ENCODE assay signal across 8 cellular contexts in the genomic region with DNA sequence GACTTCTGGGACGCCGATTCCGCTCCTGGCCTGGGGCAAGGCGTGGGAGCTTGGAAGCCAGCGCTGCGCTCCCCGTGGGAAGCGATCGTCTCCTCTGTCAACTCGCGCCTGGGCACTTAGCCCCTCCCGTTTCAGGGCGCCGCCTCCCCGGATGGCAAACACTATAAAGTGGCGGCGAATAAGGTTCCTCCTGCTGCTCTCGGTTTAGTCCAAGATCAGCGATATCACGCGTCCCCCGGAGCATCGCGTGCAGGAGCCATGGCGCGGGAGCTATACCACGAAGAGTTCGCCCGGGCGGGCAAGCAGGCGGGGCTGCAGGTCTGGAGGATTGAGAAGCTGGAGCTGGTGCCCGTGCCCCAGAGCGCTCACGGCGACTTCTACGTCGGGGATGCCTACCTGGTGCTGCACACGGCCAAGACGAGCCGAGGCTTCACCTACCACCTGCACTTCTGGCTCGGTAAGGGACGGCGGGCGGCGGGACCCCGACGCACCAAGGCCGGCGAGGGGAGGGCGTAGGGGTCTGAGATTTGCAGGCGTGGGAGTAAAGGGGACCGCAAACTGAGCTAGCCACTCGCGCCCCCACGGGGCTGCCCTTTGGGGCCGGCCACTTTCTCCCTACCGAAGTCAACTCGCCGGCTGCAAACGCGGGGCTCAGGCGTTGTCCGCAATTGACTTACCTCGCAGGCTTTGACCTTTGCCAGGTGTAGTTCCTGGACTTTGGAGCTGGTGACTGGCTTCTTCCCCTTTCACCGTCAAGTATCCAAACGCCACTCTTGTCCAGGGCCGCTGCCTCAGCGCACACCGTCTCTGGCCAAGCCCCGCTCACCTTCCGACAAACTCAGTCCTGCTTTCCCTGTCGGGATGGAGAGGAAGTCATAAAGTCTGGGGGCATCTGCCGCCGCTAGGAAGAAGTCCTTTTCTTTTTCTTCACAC. TPM values are rescaled to one million over a fixed set of nuclear protein-coding genes. Genes with fewer than 3 reads are reported as not detected.
DNase-seq lines count a peak whose midpoint lies in the region; ATAC-seq and TF ChIP-seq lines count a peak whose summit lies in the region.

A gene (plus strand): TSS at position 192 of the 933 bp plus-strand sequence. CDS start 67 bp downstream, at position 259.

- DNase-seq in AG04450 (ENCODE audit: low read depth, low spot score) (no peak), NCI-H187 treated with DMSO at 0.1 percent for 48 hours (lab: John Stamatoyannopoulos, UW) (peak; percentile 48), neuronal stem cell (ENCODE audit: low spot score) (no peak)
- DNase-seq in activated T-helper 1 cell treated with anti-CD3 and anti-CD28 coated beads, Interleukin-12 subunit alpha, Interleukin-12 subunit beta, Interleukin-2, Interleukin-4 antibody, amounts not matched to agents 30 ng/mL and 10 ng/mL and 1 ng/mL, durations not matched to agents 14 hours and 24 hours and 36 hours (ENCODE audit: low spot score), result peak; percentile 6

- H2BK12ac ChIP-seq in neuronal stem cell (ENCODE audit: low read length), result no peak within 1 kb of the TSS

- no peak within 1 kb of the TSS for H3K27ac Mint-ChIP-seq in activated T-helper 1 cell treated with anti-CD3 and anti-CD28 coated beads, Interleukin-12 subunit alpha, Interleukin-12 subunit beta, Interleukin-2, Interleukin-4 antibody, amounts not matched to agents 30 ng/mL and 10 ng/mL and 1 ng/mL, durations not matched to agents 14 hours and 24 hours and 36 hours

- H3K9me3 ChIP-seq in AG04450 (ENCODE audit: control insufficient read depth, insufficient read depth, low read length) (no peaks in the 10 kb centered on the region; the same call in 1 of the 2 replicates), gastroesophageal sphincter (no peaks in the 10 kb centered on the region), neuronal stem cell (replicated peaks in 1 of 2; ENCODE audit: control insufficient read depth in 2 of 2, insufficient read depth in 1 of 2, low read depth in 1 of 2, low read length in 2 of 2) (no peaks in the 10 kb centered on the region)

- H3K36me3 Mint-ChIP-seq in activated T-helper 1 cell treated with anti-CD3 and anti-CD28 coated beads, Interleukin-12 subunit alpha, Interleukin-12 subunit beta, Interleukin-2, Interleukin-4 antibody, amounts not matched to agents 30 ng/mL and 10 ng/mL and 1 ng/mL, durations not matched to agents 14 hours and 24 hours and 36 hours (ENCODE audit: low read depth), result no peaks in the 10 kb centered on the region

- no peaks in the 10 kb centered on the region for H3K79me1 ChIP-seq in neuronal stem cell (ENCODE audit: low read depth, low read length)

- TF ChIP-seq EP300 in gastroesophageal sphincter (IDR thresholded peaks at IDR 0.05), result no peak

- no peak within 1 kb of the TSS for H2BK5ac ChIP-seq in neuronal stem cell (ENCODE audit: low read length)

- H3K9me3 Mint-ChIP-seq in activated T-helper 1 cell treated with anti-CD3 and anti-CD28 coated beads, Interleukin-12 subunit alpha, Interleukin-12 subunit beta, Interleukin-2, Interleukin-4 antibody, amounts not matched to agents 30 ng/mL and 10 ng/mL and 1 ng/mL, durations not matched to agents 14 hours and 24 hours and 36 hours, result no peaks in the 10 kb centered on the region

- 13% methylated on average over 27 of the region's 74 CpGs; no CpG with 5 or more reads in 1 of the 2 donors for WGBS in gastroesophageal sphincter (ENCODE audit: low coverage in 1 of 2), 2 donors
- WGBS in neuronal stem cell (ENCODE audit: extremely low coverage in 2 of 2, insufficient read length in 2 of 2, insufficient replicate concordance in 1 of 2), 2 donors, result no CpG with 5 or more reads among the region's 74 CpGs

- H3K36me3 ChIP-seq in gastroesophageal sphincter (no peaks in the 10 kb centered on the region), neuronal stem cell (replicated peaks in 1 of 2; ENCODE audit: control insufficient read depth in 2 of 2, insufficient read depth in 2 of 2, low read length in 2 of 2) (no peaks in the 10 kb centered on the region)

- H3K27me3 ChIP-seq in AG04450 (ENCODE audit: control insufficient read depth, insufficient read depth, low read length), result peaks cover 19% of the 10 kb centered on the region
- peaks cover 29% of the 10 kb centered on the region for H3K27me3 ChIP-seq in gastroesophageal sphincter
- H3K27me3 ChIP-seq in neuronal stem cell (ENCODE audit: control insufficient read depth in 3 of 3, insufficient read depth in 3 of 3, low read depth in 1 of 3, low read length in 3 of 3), result peaks cover 5 to 77% (median 26%) of the 10 kb centered on the region in 3 experiments

- TF ChIP-seq CTCF in AG04450 (IDR thresholded peaks at IDR 0.05; ENCODE audit: low read depth, low read length) (no peak), gastroesophageal sphincter (IDR thresholded peaks at IDR 0.05) (no peak)

- intact Hi-C loops in activated T-helper 1 cell treated with anti-CD3 and anti-CD28 coated beads, Interleukin-12 subunit alpha, Interleukin-12 subunit beta, Interleukin-2, Interleukin-4 antibody, amounts not matched to agents 30 ng/mL and 10 ng/mL and 1 ng/mL, durations not matched to agents 14 hours and 24 hours and 36 hours (cut with micrococcal nuclease), result no loop called here

- peak within 1 kb of the TSS; percentile 88 for H2AFZ ChIP-seq in neuronal stem cell (ENCODE audit: low read length)

- peak within 1 kb of the TSS; percentile 26 for H2BK120ac ChIP-seq in neuronal stem cell (ENCODE audit: low read depth, low read length)

- no peak within 1 kb of the TSS for H2BK15ac ChIP-seq in neuronal stem cell (ENCODE audit: low read length)

- H3K14ac ChIP-seq in neuronal stem cell (ENCODE audit: low read length), result peak within 1 kb of the TSS; percentile 39

- H3K4me2 ChIP-seq in neuronal stem cell (ENCODE audit: insufficient read depth, low read length, poor library complexity, severe bottlenecking), result peak within 1 kb of the TSS; percentile 95

- no peak within 1 kb of the TSS for H2AK5ac ChIP-seq in neuronal stem cell (ENCODE audit: low read depth, low read length)

- peaks cover 23% of the 10 kb centered on the region for H3K4me1 Mint-ChIP-seq in activated T-helper 1 cell treated with anti-CD3 and anti-CD28 coated beads, Interleukin-12 subunit alpha, Interleukin-12 subunit beta, Interleukin-2, Interleukin-4 antibody, amounts not matched to agents 30 ng/mL and 10 ng/mL and 1 ng/mL, durations not matched to agents 14 hours and 24 hours and 36 hours (ENCODE audit: low read depth)

- H4K8ac ChIP-seq in neuronal stem cell (ENCODE audit: low read depth, low read length), result no peak within 1 kb of the TSS

- peak within 1 kb of the TSS; percentile 65 for H3K4me3 Mint-ChIP-seq in activated T-helper 1 cell treated with anti-CD3 and anti-CD28 coated beads, Interleukin-12 subunit alpha, Interleukin-12 subunit beta, Interleukin-2, Interleukin-4 antibody, amounts not matched to agents 30 ng/mL and 10 ng/mL and 1 ng/mL, durations not matched to agents 14 hours and 24 hours and 36 hours

- POLR2A ChIA-PET in AG04450 (lab: Yijun Ruan, JAX), result no interaction called here

- peak within 1 kb of the TSS; percentile 88 for H3K18ac ChIP-seq in neuronal stem cell (ENCODE audit: low read length)

- ATAC-seq in GM18511 (IDR thresholded peaks at IDR 0.05; ENCODE audit: unreplicated experiment) (peak; percentile 40), gastroesophageal sphincter (peak; percentile 56), HG02970 (IDR thresholded peaks at IDR 0.05; ENCODE audit: low FRiP score, unreplicated experiment) (no peak), HG03095 (IDR thresholded peaks at IDR 0.05; ENCODE audit: unreplicated experiment) (no peak)

- peaks cover 0 to 18% (median 4%) of the 10 kb centered on the region in 3 donors for H3K4me1 ChIP-seq in gastroesophageal sphincter
- H3K4me1 ChIP-seq in neuronal stem cell (ENCODE audit: control insufficient read depth in 2 of 2, insufficient read depth in 1 of 2, low read depth in 1 of 2, low read length in 2 of 2), result no peaks in the 10 kb centered on the region

- peaks cover 64% of the 10 kb centered on the region for H3K27me3 Mint-ChIP-seq in activated T-helper 1 cell treated with anti-CD3 and anti-CD28 coated beads, Interleukin-12 subunit alpha, Interleukin-12 subunit beta, Interleukin-2, Interleukin-4 antibody, amounts not matched to agents 30 ng/mL and 10 ng/mL and 1 ng/mL, durations not matched to agents 14 hours and 24 hours and 36 hours (ENCODE audit: insufficient read depth)

- no peak within 1 kb of the TSS for H4K91ac ChIP-seq in neuronal stem cell (ENCODE audit: low read depth, low read length, poor library complexity)

- no peak for TF ChIP-seq POLR2A in gastroesophageal sphincter (IDR thresholded peaks at IDR 0.05)

- H3K9ac ChIP-seq in neuronal stem cell (ENCODE audit: low read depth, low read length, poor library complexity), result peak within 1 kb of the TSS; percentile 37

- H3K27ac ChIP-seq in AG04450 (ENCODE audit: low read depth, low read length), result no peak within 1 kb of the TSS
- H3K27ac ChIP-seq in gastroesophageal sphincter, result no peak within 1 kb of the TSS
- H3K27ac ChIP-seq in neuronal stem cell (replicated peaks; ENCODE audit: low read length), result no peak within 1 kb of the TSS

- peak within 1 kb of the TSS; percentile 58 for H3K23ac ChIP-seq in neuronal stem cell (ENCODE audit: low read depth, low read length, poor library complexity)

- peak within 1 kb of the TSS; percentile 55 for H3K4me3 ChIP-seq in AG04450 (ENCODE audit: low read depth, low read length)
- H3K4me3 ChIP-seq in gastroesophageal sphincter, result peak within 1 kb of the TSS; percentile 16 to 49
- peak within 1 kb of the TSS; percentile 28 to 79 for H3K4me3 ChIP-seq in neuronal stem cell (ENCODE audit: low read length in 2 of 2)

- H3K4ac ChIP-seq in neuronal stem cell (ENCODE audit: low read length), result no peak within 1 kb of the TSS

- CTCF ChIA-PET in AG04450 (lab: Charles Lee), result interaction anchor here (2.1 to 2.4 kb wide), 2 partner anchors 46 to 52 kb away, joined by 7 to 9 read pairs; no protein-coding TSS in a partner anchor

RNA-seq across cellular contexts. Expression of the gene that starts here (rescaled TPM):
- not detected in 2 replicates for polyA plus RNA-seq in AG04450 (2011; rRNA removed)
- polyA minus RNA-seq in AG04450 (2011; rRNA and poly(A)+ RNA removed), result not detected in 2 replicates
- not detected in 2 replicates for total RNA-seq in activated T-helper 1 cell treated with anti-CD3 and anti-CD28 coated beads, Interleukin-12 subunit alpha, Interleukin-12 subunit beta, Interleukin-2, Interleukin-4 antibody, amounts not matched to agents 30 ng/mL and 10 ng/mL and 1 ng/mL, durations not matched to agents 14 hours and 24 hours and 36 hours
- 1 to 10 TPM in 3 of 4 donors, under 1 TPM in 1; 0.62 to 5.8 (median 2.3) TPM for total RNA-seq in gastroesophageal sphincter
- polyA plus RNA-seq in neuronal stem cell (2013, experiment 1 of 2), result 0.01 TPM
- polyA plus RNA-seq in neuronal stem cell (2013, experiment 2 of 2), result not detected

Comparison
In these comparisons a context has a peak if more than half of its experiments do, and no peak if none do; other contexts are left out.
1. Peak in DNase-seq in activated T-helper 1 cell treated with anti-CD3 and anti-CD28 coated beads, Interleukin-12 subunit alpha, Interleukin-12 subunit beta, Interleukin-2, Interleukin-4 antibody, amounts not matched to agents 30 ng/mL and 10 ng/mL and 1 ng/mL, durations not matched to agents 14 hours and 24 hours and 36 hours; RNA of the gene not detected or under 1 TPM.
2. ATAC-seq: peak in GM18511 (single experiment) and gastroesophageal sphincter (single experiment); none in HG02970 (single experiment) and HG03095 (single experiment).
3. Peak in every context shown above with its lines, with median percentiles within 50 percentile points of each other: H3K4me3 ChIP-seq.